1 cellular context compared by ENCODE assay signal in genomic region chr18:2871111-2871720, GRCh38.
A peak's percentile ranks its signal among the peaks of the same experiment; 100 is the strongest.
TF ChIP-seq lines count a peak whose summit lies in the region.

No MANE protein-coding gene starts in this region.

TF ChIP-seq in HepG2, 621 proteins besides CTCF, POLR2A, EP300 and RAD21:
- TF ChIP-seq ZNF121 (CRISPR knock-in tag; IDR thresholded peaks at IDR 0.05) (peak; percentile 61; the same call in 1 of the 2 replicates), HMGA1 (CRISPR knock-in tag; conservative IDR thresholded peaks at IDR 0.05) (no peak)
